Comparison of ENCODE assay signal across 23 cellular contexts in the genomic region with DNA sequence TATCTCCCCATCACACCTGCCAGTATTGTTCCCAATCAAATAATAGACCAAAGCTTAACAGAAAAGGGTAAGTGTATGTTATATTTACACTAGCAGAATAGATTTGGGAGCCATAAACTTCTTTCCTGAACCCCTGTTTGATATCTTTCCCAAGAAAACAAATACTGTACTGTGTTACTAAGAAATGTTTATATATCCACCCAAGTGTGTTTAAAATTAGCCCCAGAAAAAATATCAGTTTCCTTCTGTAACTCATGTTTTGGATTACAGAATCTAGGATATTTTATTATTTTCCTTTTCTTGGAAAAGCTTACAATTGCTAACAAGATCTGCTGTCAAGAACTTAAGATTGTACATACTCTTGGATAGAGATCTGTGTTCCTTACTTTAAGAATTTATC.
"Had no signal": no experiment of that assay in that cellular context is flagged by ENCODE, and none has a peak within 500 bp of the region (broad histone marks: within the 10 kb centered on the region; RNA-seq: fewer than 3 reads in every experiment).

No MANE protein-coding gene starts in this region.

- FAIRE-seq: small intestine had no signal

- ATAC-seq: heart right ventricle; left colon; left ventricle myocardium superior; lower lobe of right lung; natural killer cell; right lobe of liver; stimulated activated naive B cell treated with anti-CD40 and anti-IgM and Interleukin-4, amounts not matched to agents 10 μg/mL and 1 μg/mL and 100 μg/mL, for 72 hours; stimulated activated naive CD8-positive, alpha-beta T cell treated with anti-CD3 and anti-CD28 coated beads, Interleukin-15, amount 100 ng/mL, for 72 hours had no signal

- H3K9me3 Mint-ChIP-seq: stimulated activated naive B cell treated with anti-CD40 and anti-IgM and Interleukin-4, amounts not matched to agents 10 μg/mL and 1 μg/mL and 100 μg/mL, for 72 hours had no signal

- DNase-seq: cortex of kidney; dorsolateral prefrontal cortex; effector CD4-positive, alpha-beta T cell; foreskin melanocyte; glutamatergic neuron; heart right ventricle; hypothalamus; immature natural killer cell; islet precursor cell; kidney glomerular epithelial cell; left colon; left ventricle myocardium superior; lower lobe of right lung; natural killer cell; right lobe of liver; small intestine; stimulated activated CD4-positive, alpha-beta T cell treated with anti-CD3 and anti-CD28 coated beads, Interleukin-15, amount 100 ng/mL, for 24 hours; stimulated activated CD4-positive, alpha-beta T cell treated with anti-CD3 and anti-CD28 coated beads, Interleukin-2, amount 100 ng/mL, for 48 hours; stimulated activated naive B cell treated with anti-CD40 and anti-IgM and Interleukin-4, amounts not matched to agents 10 μg/mL and 1 μg/mL and 100 μg/mL, for 72 hours; stimulated activated naive CD8-positive, alpha-beta T cell treated with anti-CD3 and anti-CD28 coated beads, Interleukin-15, amount 100 ng/mL, for 72 hours; transverse colon had no signal

- H3K4me1 Mint-ChIP-seq: immature natural killer cell; natural killer cell; neural crest cell; stimulated activated naive B cell treated with anti-CD40 and anti-IgM and Interleukin-4, amounts not matched to agents 10 μg/mL and 1 μg/mL and 100 μg/mL, for 72 hours; stimulated activated naive CD8-positive, alpha-beta T cell treated with anti-CD3 and anti-CD28 coated beads, Interleukin-15, amount 100 ng/mL, for 72 hours had no signal

- H3K36me3 Mint-ChIP-seq: immature natural killer cell; natural killer cell; stimulated activated naive B cell treated with anti-CD40 and anti-IgM and Interleukin-4, amounts not matched to agents 10 μg/mL and 1 μg/mL and 100 μg/mL, for 72 hours had no signal

- H3K27me3 Mint-ChIP-seq: progenitor cell of endocrine pancreas; stimulated activated naive B cell treated with anti-CD40 and anti-IgM and Interleukin-4, amounts not matched to agents 10 μg/mL and 1 μg/mL and 100 μg/mL, for 72 hours; stimulated activated naive CD8-positive, alpha-beta T cell treated with anti-CD3 and anti-CD28 coated beads, Interleukin-15, amount 100 ng/mL, for 72 hours had no signal

- H3K4me3 Mint-ChIP-seq: immature natural killer cell; natural killer cell; neural crest cell; stimulated activated naive B cell treated with anti-CD40 and anti-IgM and Interleukin-4, amounts not matched to agents 10 μg/mL and 1 μg/mL and 100 μg/mL, for 72 hours; stimulated activated naive CD8-positive, alpha-beta T cell treated with anti-CD3 and anti-CD28 coated beads, Interleukin-15, amount 100 ng/mL, for 72 hours had no signal

- H3K27ac Mint-ChIP-seq: immature natural killer cell; natural killer cell; progenitor cell of endocrine pancreas; stimulated activated naive B cell treated with anti-CD40 and anti-IgM and Interleukin-4, amounts not matched to agents 10 μg/mL and 1 μg/mL and 100 μg/mL, for 72 hours; stimulated activated naive CD8-positive, alpha-beta T cell treated with anti-CD3 and anti-CD28 coated beads, Interleukin-15, amount 100 ng/mL, for 72 hours had no signal
